In the genomic region with DNA sequence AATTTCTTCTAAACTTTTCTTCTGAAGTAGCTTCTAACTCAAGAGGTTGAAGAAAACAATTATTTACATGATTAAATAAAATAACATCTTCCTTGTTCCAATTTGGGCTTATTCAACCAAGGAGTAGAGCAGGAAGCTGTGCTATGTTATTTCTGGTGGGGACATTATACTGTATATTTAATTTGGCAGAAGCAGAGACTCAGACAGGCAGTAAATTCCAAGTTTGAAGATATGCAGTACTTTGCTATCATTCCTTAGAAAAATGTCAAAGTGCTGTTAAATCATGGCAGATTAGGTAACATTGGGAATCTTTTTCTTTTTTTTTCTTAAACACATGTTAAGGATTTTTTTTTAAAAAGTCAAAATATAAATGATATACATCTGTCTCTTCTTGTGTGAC, we compare ENCODE assay signal across 17 cellular contexts.
DNase-seq lines count a peak whose midpoint lies in the region; ATAC-seq, FAIRE-seq and TF ChIP-seq lines count a peak whose summit lies in the region.
"Had no signal": no experiment of that assay in that cellular context is flagged by ENCODE, and none has a peak within 500 bp of the region (broad histone marks: within the 10 kb centered on the region; RNA-seq: fewer than 3 reads in every experiment).

No MANE protein-coding gene starts in this region.

- TF ChIP-seq CTCF in LNCaP clone FGC (IDR thresholded peaks at IDR 0.05; ENCODE audit: control insufficient read depth, extremely low read depth, insufficient read depth) (no peak), cardiac fibroblast (IDR thresholded peaks at IDR 0.05; ENCODE audit: low read depth, low read length) (no peak), pancreas (IDR thresholded peaks at IDR 0.05) (no peak)

- no peak overlapping the region for H3K4me3 ChIP-seq in LNCaP clone FGC (ENCODE audit: low read depth, low read length)
- no peak overlapping the region for H3K4me3 ChIP-seq in cardiac fibroblast (replicated peaks in 1 of 2; ENCODE audit: low read depth in 2 of 2, low read length in 2 of 2)
- no peak overlapping the region for H3K4me3 ChIP-seq in pancreas

- H3K27me3 ChIP-seq in pancreas, result no peaks in the 10 kb centered on the region

- no peaks in the 10 kb centered on the region for H3K36me3 ChIP-seq in pancreas

- FAIRE-seq in pancreas (lab: Jason Lieb, UNC), result peak; percentile 47
- FAIRE-seq: GM19239 had no signal

- no peaks in the 10 kb centered on the region for H3K9me3 ChIP-seq in pancreas
- H3K9me3 ChIP-seq: Caco-2 had no signal

- intact Hi-C loops in pancreas (cut with DNase I), result loop anchor here in 1 of 3 donors (10.0 kb wide), 1 partner anchor 1390 kb away; no protein-coding TSS in a partner anchor

- H3K4me1 ChIP-seq in pancreas, result no peaks in the 10 kb centered on the region
- H3K4me1 ChIP-seq: Caco-2 had no signal

- peak; percentile 34 for DNase-seq in LNCaP clone FGC (ENCODE audit: low read depth)
- peak; percentile 37 to 47 for DNase-seq in cardiac fibroblast (ENCODE audit: low read depth in 2 of 2)
- peak; percentile 38 for DNase-seq in hepatic stellate cell (ENCODE audit: low spot score)
- no peak for DNase-seq in pancreas
- no peak for DNase-seq in HUDEP-2 (lab: John Stamatoyannopoulos, UW; ENCODE audit: unreplicated experiment in 76 of 76)
- DNase-seq in activated CD4-positive, alpha-beta T cell treated with anti-CD3 and anti-CD28 coated beads, Interleukin-2, amount 50 U/mL, for 4 hours, result no peak
- DNase-seq in NCI-H82 (lab: John Stamatoyannopoulos, UW), result no peak
- DNase-seq: ACHN, Caco-2, H9, NCI-H1105 treated with DMSO at 0.1 percent for 48 hours, NCI-H1694 treated with DMSO at 0.1 percent for 48 hours, NCI-H345, NCI-H526, SHP77 treated with DMSO at 0.1 percent for 48 hours had no signal

- no peak for ATAC-seq in pancreas
- ATAC-seq in GM21723 (IDR thresholded peaks at IDR 0.05; ENCODE audit: unreplicated experiment), result no peak

- H3K27ac ChIP-seq in pancreas, result no peak overlapping the region

Comparison
In these comparisons a context has a peak if more than half of its experiments do, and no peak if none do; other contexts are left out.
1. DNase-seq: peak in LNCaP clone FGC (single experiment), cardiac fibroblast (2 of 2) and hepatic stellate cell (single experiment); none in pancreas (0 of 6), HUDEP-2 (0 of 76), activated CD4-positive, alpha-beta T cell treated with anti-CD3 and anti-CD28 coated beads, Interleukin-2, amount 50 U/mL, for 4 hours (0 of 2) and NCI-H82 (single experiment).